8 cellular contexts compared by ENCODE assay signal in the genomic region with DNA sequence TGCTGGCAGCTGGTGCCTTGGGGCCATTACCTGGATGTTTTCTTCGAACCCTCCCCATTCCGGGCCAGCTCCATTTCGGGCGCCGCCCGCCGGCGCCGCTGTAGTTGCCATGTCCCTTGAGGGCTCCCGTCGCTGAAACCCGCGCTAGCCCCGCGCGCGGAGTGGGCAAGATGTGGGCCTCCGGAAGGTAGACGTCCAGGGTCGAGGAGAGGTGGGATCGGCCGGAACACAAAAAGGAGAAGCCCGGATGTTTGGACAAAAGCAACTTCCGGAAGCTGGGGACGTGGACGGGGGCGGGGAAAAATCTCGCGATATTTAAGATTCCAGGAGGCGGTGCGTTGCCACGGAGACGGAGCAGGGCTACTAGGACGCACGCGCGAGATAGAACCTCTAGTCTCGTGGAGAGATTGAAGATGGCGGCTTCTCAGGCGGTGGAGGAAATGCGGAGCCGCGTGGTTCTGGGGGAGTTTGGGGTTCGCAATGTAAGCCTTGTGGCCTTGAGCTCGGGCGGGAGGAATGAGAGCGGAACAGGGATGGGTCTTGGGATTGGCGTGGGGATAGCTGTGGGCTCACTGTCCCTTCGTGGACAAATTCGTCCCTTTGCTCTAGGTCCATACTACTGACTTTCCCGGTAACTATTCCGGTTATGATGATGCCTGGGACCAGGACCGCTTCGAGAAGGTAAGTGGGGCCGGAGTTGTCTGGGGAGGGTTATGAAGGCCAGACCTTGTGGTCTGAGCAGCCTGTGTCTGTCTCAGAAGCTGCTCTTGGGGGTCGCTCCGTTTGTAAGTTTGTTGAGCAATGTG. TPM values are rescaled to one million over a fixed set of nuclear protein-coding genes. Genes with fewer than 3 reads are reported as not detected.
DNase-seq lines count a peak whose midpoint lies in the region; ATAC-seq and TF ChIP-seq lines count a peak whose summit lies in the region.

POLR1C (plus strand) TSS at position 393 of the 806 bp plus-strand sequence; CDS start at position 414, 21 bp downstream.
YIPF3 (minus strand) TSS at position 230 of the 806 bp plus-strand sequence; CDS start at position 111, 119 bp downstream.

- no peak within 1 kb of the TSS for H3K4me3 Mint-ChIP-seq in CD4-positive, CD25-positive, alpha-beta regulatory T cell

- peak; percentile 96 to 98 (median 97) for DNase-seq in CD4-positive, CD25-positive, alpha-beta regulatory T cell
- DNase-seq in NCI-H82 (lab: John Stamatoyannopoulos, UW) (peak; percentile 100), ecto neural progenitor cell (ENCODE audit: low spot score) (peak; percentile 96), lower leg skin (ENCODE audit: low spot score in 2 of 2) (peak; percentile 99 to 100)
- peak; percentile 97 to 98 for DNase-seq in activated CD4-positive, alpha-beta T cell treated with anti-CD3 and anti-CD28 coated beads, Interleukin-2, amount 50 U/mL, for 48 hours
- DNase-seq in stimulated activated CD4-positive, alpha-beta T cell treated with anti-CD3 and anti-CD28 coated beads, Interleukin-4, amount 100 ng/mL, for 48 hours (ENCODE audit: low read depth in 2 of 2): peak; percentile 94 to 97

- peak within 1 kb of the TSS; percentile 91 for H3K27ac ChIP-seq in CD4-positive, CD25-positive, alpha-beta regulatory T cell (ENCODE audit: insufficient read depth, low read length, poor library complexity, severe bottlenecking)

- TF ChIP-seq CTCF in lower leg skin (IDR thresholded peaks at IDR 0.05): no peak

- no peak for TF ChIP-seq POLR2A in lower leg skin (IDR thresholded peaks at IDR 0.05)

- peaks cover 5 to 23% (median 9%) of the 10 kb centered on the region in 4 donors for H3K4me1 Mint-ChIP-seq in CD4-positive, CD25-positive, alpha-beta regulatory T cell

- H3K9me3 ChIP-seq in CD4-positive, CD25-positive, alpha-beta regulatory T cell (ENCODE audit: control insufficient read depth in 2 of 2, low read length in 2 of 2): no peaks in the 10 kb centered on the region

- intact Hi-C loops in lower leg skin (cut with DNase I; ENCODE audit: low total_unique reads): no loop called here

- no peak within 1 kb of the TSS for H3K27ac Mint-ChIP-seq in CD4-positive, CD25-positive, alpha-beta regulatory T cell

- WGBS in lower leg skin, 2 donors: 0 to 1% methylated on average over 57 of the region's 57 CpGs

- no peaks in the 10 kb centered on the region for H3K9me3 Mint-ChIP-seq in CD4-positive, CD25-positive, alpha-beta regulatory T cell

- no peaks in the 10 kb centered on the region for H3K27me3 ChIP-seq in CD4-positive, CD25-positive, alpha-beta regulatory T cell (ENCODE audit: control insufficient read depth, insufficient read depth, low read length)

- no peaks in the 10 kb centered on the region for H3K27me3 Mint-ChIP-seq in CD4-positive, CD25-positive, alpha-beta regulatory T cell

- peak; percentile 93 to 94 for ATAC-seq in CD4-positive, CD25-positive, alpha-beta regulatory T cell (ENCODE audit: low read depth in 2 of 2)
- ATAC-seq in GM19438 (IDR thresholded peaks at IDR 0.05; ENCODE audit: low read depth, unreplicated experiment) (peak; percentile 85), HG03575 (IDR thresholded peaks at IDR 0.05; ENCODE audit: extremely low read depth, insufficient number of reproducible peaks, low FRiP score, unreplicated experiment) (peak; percentile 66)

- peak within 1 kb of the TSS; percentile 99 for H3K4me3 ChIP-seq in CD4-positive, CD25-positive, alpha-beta regulatory T cell (ENCODE audit: low read depth, low read length)
- H3K4me3 ChIP-seq in lower leg skin (ENCODE audit: low read depth, poor library complexity, severe bottlenecking): peak within 1 kb of the TSS; percentile 99

- H3K36me3 Mint-ChIP-seq in CD4-positive, CD25-positive, alpha-beta regulatory T cell: peaks cover 31% of the 10 kb centered on the region

- H3K36me3 ChIP-seq in CD4-positive, CD25-positive, alpha-beta regulatory T cell (ENCODE audit: control insufficient read depth, insufficient read depth, low read length): peaks cover 59% of the 10 kb centered on the region

- H3K4me1 ChIP-seq in CD4-positive, CD25-positive, alpha-beta regulatory T cell (ENCODE audit: control insufficient read depth, insufficient read depth, low read length, poor library complexity, severe bottlenecking): peaks cover 48% of the 10 kb centered on the region

RNA-seq across cellular contexts. Expression of gene POLR1C, which starts in this region (rescaled TPM):
- total RNA-seq in CD4-positive, CD25-positive, alpha-beta regulatory T cell: 26.8 TPM
- polyA plus RNA-seq in CD4-positive, CD25-positive, alpha-beta regulatory T cell: 10 to 100 TPM in 2 of 4 donors, 1 to 10 TPM in 2; 8.4 to 20.5 (median 11.5) TPM
- 10 to 100 TPM; 29.7 to 38.0 (median 32.4) TPM for total RNA-seq in lower leg skin

RNA-seq across cellular contexts. Expression of gene YIPF3, which starts in this region (rescaled TPM):
- total RNA-seq in CD4-positive, CD25-positive, alpha-beta regulatory T cell: 59.2 TPM
- 100 to 1,000 TPM; 101 to 135 (median 117) TPM for polyA plus RNA-seq in CD4-positive, CD25-positive, alpha-beta regulatory T cell
- 100 to 1,000 TPM in 1 of 4 donors, 10 to 100 TPM in 3; 82.6 to 119 (median 89.0) TPM for total RNA-seq in lower leg skin

Comparison
In these comparisons a context has a peak if more than half of its experiments do, and no peak if none do; other contexts are left out.
1. Peak in every context shown above with its lines: DNase-seq, ATAC-seq, H3K4me3 ChIP-seq and H3K27ac ChIP-seq.